ENCODE assay signal across 20 cellular contexts in the genomic region with DNA sequence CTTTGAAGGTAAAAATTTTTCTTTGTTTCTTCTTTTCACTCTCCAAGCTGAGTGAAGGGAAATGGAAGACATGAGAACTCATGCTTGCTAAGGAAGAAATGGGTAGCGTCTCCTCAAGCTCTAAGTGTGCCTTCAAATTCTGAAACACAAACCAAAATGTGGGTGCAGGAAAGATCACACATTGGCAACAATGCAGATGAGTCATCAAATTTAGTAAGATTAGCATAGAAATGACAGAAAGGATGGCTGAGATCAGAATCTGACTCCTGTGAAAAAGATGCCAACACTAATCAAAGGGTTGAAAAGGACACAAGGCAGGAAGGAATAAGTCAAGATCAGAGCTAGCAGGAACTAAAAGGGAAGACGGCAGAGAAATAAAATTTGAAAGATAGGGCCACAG.
DNase-seq lines count a peak whose midpoint lies in the region; ATAC-seq, FAIRE-seq and TF ChIP-seq lines count a peak whose summit lies in the region.
"Had no signal": no experiment of that assay in that cellular context is flagged by ENCODE, and none has a peak within 500 bp of the region (broad histone marks: within the 10 kb centered on the region; RNA-seq: fewer than 3 reads in every experiment).

No MANE protein-coding gene starts in this region.

- H3K27ac Mint-ChIP-seq in activated naive CD4-positive, alpha-beta T cell treated with anti-CD3 and anti-CD28 coated beads for 36 hours, result no peak overlapping the region
- H3K27ac Mint-ChIP-seq: CD4-positive, alpha-beta memory T cell; GM23338 had no signal

- no peak overlapping the region for H3K27ac ChIP-seq in HepG2 (ENCODE audit: extremely low read length, insufficient read depth, low read length)
- no peak overlapping the region for H3K27ac ChIP-seq in right lobe of liver
- no peak overlapping the region for H3K27ac ChIP-seq in IMR-90 (ENCODE audit: insufficient read depth, low read length)
- H3K27ac ChIP-seq in endothelial cell of umbilical vein (ENCODE audit: insufficient read depth, low read depth, low read length), result no peak overlapping the region
- H3K27ac ChIP-seq in colonic mucosa, result no peak overlapping the region
- H3K27ac ChIP-seq: 22Rv1 had no signal

- no peak overlapping the region for H2AK9ac ChIP-seq in IMR-90 (replicated peaks; ENCODE audit: low read depth, low read length, poor library complexity)

- H4K91ac ChIP-seq in IMR-90 (ENCODE audit: insufficient read depth, low read depth, low read length), result no peak overlapping the region

- H3K4me1 ChIP-seq in HepG2 (ENCODE audit: insufficient read depth, low read length) (no peaks in the 10 kb centered on the region), right lobe of liver (peaks cover 0 to 13% (median 2%) of the 10 kb centered on the region in 4 donors), IMR-90 (ENCODE audit: control insufficient read depth, insufficient read depth, low read length) (0 out of 2 replicates have a peak, but pooled peaks cover 3% of the 10 kb centered on the region), endothelial cell of umbilical vein (ENCODE audit: control insufficient read depth, extremely low read depth, insufficient read depth, low read length) (peaks cover 18% of the 10 kb centered on the region), colonic mucosa (no peaks in the 10 kb centered on the region)

- no peak overlapping the region for H2BK20ac ChIP-seq in IMR-90 (ENCODE audit: low read depth, low read length)

- WGBS in HepG2 (ENCODE audit: low lambda C conversion rate), result 2% methylated on average over 2 of the region's 2 CpGs
- 89% methylated on average over 2 of the region's 2 CpGs for WGBS in right lobe of liver (ENCODE audit: insufficient coverage, low coverage, low lambda C conversion rate, missing lambda C conversion rate)
- no CpG with 5 or more reads among the region's 2 CpGs for WGBS in IMR-90 (ENCODE audit: extremely low coverage in 2 of 2, insufficient read length in 1 of 2), 2 experiments

- no peaks in the 10 kb centered on the region for H3K79me2 ChIP-seq in HepG2 (ENCODE audit: insufficient read depth, low read length)
- no peaks in the 10 kb centered on the region for H3K79me2 ChIP-seq in endothelial cell of umbilical vein (ENCODE audit: control insufficient read depth, insufficient read depth, low read length)

- H2AFZ ChIP-seq in HepG2 (ENCODE audit: low read length), result no peak overlapping the region
- H2AFZ ChIP-seq in IMR-90 (replicated peaks; ENCODE audit: low read length, poor library complexity), result no peak overlapping the region
- no peak overlapping the region for H2AFZ ChIP-seq in endothelial cell of umbilical vein (ENCODE audit: low read depth, low read length)
- H2AFZ ChIP-seq: GM23338 had no signal

- H3K4me3 ChIP-seq in HepG2 (replicated peaks in 1 of 3; ENCODE audit: insufficient read depth in 1 of 3, low read depth in 2 of 3, low read length in 3 of 3) (no peak overlapping the region), right lobe of liver (no peak overlapping the region), IMR-90 (ENCODE audit: insufficient read depth, low read depth, low read length) (no peak overlapping the region), endothelial cell of umbilical vein (replicated peaks in 1 of 3; ENCODE audit: insufficient read depth in 1 of 3, low read depth in 1 of 3, low read length in 3 of 3) (no peak overlapping the region), colonic mucosa (no peak overlapping the region)
- H3K4me3 ChIP-seq: GM23338 had no signal

- H3K79me1 ChIP-seq in IMR-90 (ENCODE audit: low read depth in 1 of 2, low read length in 2 of 2), result no peaks in the 10 kb centered on the region

- FAIRE-seq in HepG2 (lab: Jason Lieb, UNC) (no peak), endothelial cell of umbilical vein (lab: Jason Lieb, UNC) (no peak)
- FAIRE-seq: G401.6, GM12892 had no signal

- no peaks in the 10 kb centered on the region for H3K36me3 Mint-ChIP-seq in activated naive CD4-positive, alpha-beta T cell treated with anti-CD3 and anti-CD28 coated beads for 36 hours (ENCODE audit: low read depth)
- H3K36me3 Mint-ChIP-seq: CD4-positive, alpha-beta memory T cell had no signal

- no peak overlapping the region for H3K56ac ChIP-seq in IMR-90 (ENCODE audit: extremely low read depth, insufficient read depth, low read length)

- H4K5ac ChIP-seq in IMR-90 (ENCODE audit: low read depth, low read length), result no peak overlapping the region

- no peak overlapping the region for H2BK5ac ChIP-seq in IMR-90 (ENCODE audit: low read depth, low read length, poor library complexity, severe bottlenecking)

- no peaks in the 10 kb centered on the region for H3K4me1 Mint-ChIP-seq in activated naive CD4-positive, alpha-beta T cell treated with anti-CD3 and anti-CD28 coated beads for 36 hours (ENCODE audit: low read depth)
- H3K4me1 Mint-ChIP-seq: CD4-positive, alpha-beta memory T cell; GM23338 had no signal

- POLR2A ChIA-PET in HepG2 (lab: Yijun Ruan, JAX) (no interaction called here), IMR-90 (lab: Charles Lee; ENCODE audit: unreplicated experiment) (no interaction called here), endothelial cell of umbilical vein (lab: Charles Lee) (no interaction called here)

- H2AK5ac ChIP-seq in IMR-90 (ENCODE audit: low read depth, low read length), result no peak overlapping the region

- TF ChIP-seq CTCF in HepG2 (CRISPR knock-in tag; IDR thresholded peaks at IDR 0.05), result no peak
- TF ChIP-seq CTCF in right lobe of liver (IDR thresholded peaks at IDR 0.05), result no peak
- no peak for TF ChIP-seq CTCF in IMR-90 (conservative IDR thresholded peaks at IDR 0.05; ENCODE audit: low read depth, low read length)
- TF ChIP-seq CTCF in endothelial cell of umbilical vein (IDR thresholded peaks at IDR 0.05; ENCODE audit: extremely low read depth in 1 of 2, insufficient read depth in 1 of 2, low read depth in 1 of 2, low read length in 2 of 2), result no peak
- no peak for TF ChIP-seq CTCF in colonic mucosa (IDR thresholded peaks at IDR 0.05)

- in situ Hi-C loops in HepG2 (cut with HindIII; ENCODE audit: extremely low pct_ligation_motif_present, low pct_unique_long_range_greater_than_20kb), result no loop called here
- in situ Hi-C loops in IMR-90 (cut with MboI; ENCODE audit: low sequenced_read_pairs), result no loop called here

- no peak overlapping the region for H3K18ac ChIP-seq in IMR-90 (ENCODE audit: low read depth, low read length)

- H3K9me3 ChIP-seq in HepG2 (ENCODE audit: low read length), result no peaks in the 10 kb centered on the region
- no peaks in the 10 kb centered on the region for H3K9me3 ChIP-seq in right lobe of liver
- H3K9me3 ChIP-seq in IMR-90 (ENCODE audit: control insufficient read depth, insufficient read depth, low read length), result no peaks in the 10 kb centered on the region
- no peaks in the 10 kb centered on the region for H3K9me3 ChIP-seq in endothelial cell of umbilical vein (replicated peaks; ENCODE audit: control insufficient read depth, insufficient read depth, low read length)
- H3K9me3 ChIP-seq in colonic mucosa, result no peaks in the 10 kb centered on the region

- ATAC-seq in HepG2 (no peak), right lobe of liver (no peak), IMR-90 (ENCODE audit: low read depth) (no peak), GM18519 (IDR thresholded peaks at IDR 0.05; ENCODE audit: low FRiP score, unreplicated experiment) (no peak)
- ATAC-seq: GM23338 had no signal

- H3K27me3 ChIP-seq in HepG2 (ENCODE audit: control insufficient read depth in 1 of 2, insufficient read depth in 2 of 2, low read length in 2 of 2) (no peaks in the 10 kb centered on the region; a peak in 1 of 5 replicates), right lobe of liver (no peaks in the 10 kb centered on the region), IMR-90 (ENCODE audit: control insufficient read depth, insufficient read depth, low read length) (no peaks in the 10 kb centered on the region), endothelial cell of umbilical vein (ENCODE audit: control insufficient read depth in 2 of 2, insufficient read depth in 2 of 2, low read length in 2 of 2) (no peaks in the 10 kb centered on the region), colonic mucosa (no peaks in the 10 kb centered on the region)

- H3K9me3 Mint-ChIP-seq in activated naive CD4-positive, alpha-beta T cell treated with anti-CD3 and anti-CD28 coated beads for 36 hours, result peaks cover under 1% of the 10 kb centered on the region
- H3K9me3 Mint-ChIP-seq: GM23338 had no signal

- H3K4me3 Mint-ChIP-seq in activated naive CD4-positive, alpha-beta T cell treated with anti-CD3 and anti-CD28 coated beads for 36 hours, result no peak overlapping the region
- H3K4me3 Mint-ChIP-seq: CD4-positive, alpha-beta memory T cell; GM23338 had no signal

- TF ChIP-seq POLR2A in HepG2 (IDR thresholded peaks at IDR 0.05; ENCODE audit: insufficient read depth in 1 of 2, low read depth in 2 of 2, low read length in 2 of 2) (no peak), right lobe of liver (IDR thresholded peaks at IDR 0.05) (no peak), IMR-90 (IDR thresholded peaks at IDR 0.05; ENCODE audit: low read depth, low read length) (no peak), endothelial cell of umbilical vein (IDR thresholded peaks at IDR 0.05; ENCODE audit: low read depth, low read length) (no peak)

- dilution Hi-C loops in IMR-90 (cut with HindIII; ENCODE audit: low sequenced_read_pairs, unreplicated experiment) (no loop called here), endothelial cell of umbilical vein (cut with MboI; ENCODE audit: extremely low pct_ligation_motif_present, low sequenced_read_pairs) (no loop called here)

- TF ChIP-seq RAD21 in HepG2 (CRISPR knock-in tag; IDR thresholded peaks at IDR 0.05) (no peak), IMR-90 (IDR thresholded peaks at IDR 0.05; ENCODE audit: low read length) (no peak)

- no TSS peak for BruUV-seq in HepG2 (replicated peaks; lab: Mats Ljungman, UMichigan)
- BruUV-seq in IMR-90 (replicated peaks; lab: Mats Ljungman, UMichigan), result no TSS peak
- no TSS peak for BruUV-seq in endothelial cell of umbilical vein (replicated peaks; lab: Mats Ljungman, UMichigan)

- H3K4ac ChIP-seq in IMR-90 (ENCODE audit: low read depth, low read length), result no peak overlapping the region

- intact Hi-C loops in HepG2 (cut with micrococcal nuclease; ENCODE audit: unreplicated experiment), result no loop called here
- intact Hi-C loops in right lobe of liver (cut with DNase I), result no loop called here
- intact Hi-C loops in IMR-90 (cut with micrococcal nuclease), result no loop called here
- intact Hi-C loops in endothelial cell of umbilical vein (cut with micrococcal nuclease), result no loop called here
- intact Hi-C loops in colonic mucosa (cut with DNase I), result no loop called here
- intact Hi-C loops in activated naive CD4-positive, alpha-beta T cell treated with anti-CD3 and anti-CD28 coated beads for 36 hours (cut with micrococcal nuclease), result no loop called here

- H3K9me1 ChIP-seq in IMR-90 (ENCODE audit: insufficient read depth, low read length), result no peaks in the 10 kb centered on the region
- no peaks in the 10 kb centered on the region for H3K9me1 ChIP-seq in endothelial cell of umbilical vein (replicated peaks; ENCODE audit: control insufficient read depth, extremely low read depth, insufficient read depth, low read length)

- H3K27me3 Mint-ChIP-seq in activated naive CD4-positive, alpha-beta T cell treated with anti-CD3 and anti-CD28 coated beads for 36 hours (ENCODE audit: low read depth), result no peaks in the 10 kb centered on the region
- H3K27me3 Mint-ChIP-seq: CD4-positive, alpha-beta memory T cell had no signal

- no peak overlapping the region for H4K8ac ChIP-seq in IMR-90 (ENCODE audit: low read depth in 2 of 2, low read length in 2 of 2)

- DNase-seq in HepG2 (ENCODE audit: low spot score), result no peak
- DNase-seq in right lobe of liver, result no peak
- no peak for DNase-seq in IMR-90
- no peak for DNase-seq in endothelial cell of umbilical vein (ENCODE audit: low read depth, low spot score)
- DNase-seq in kidney glomerular epithelial cell (lab: John Stamatoyannopoulos, UW), result no peak
- no peak for DNase-seq in colonic mucosa
- no peak for DNase-seq in activated naive CD4-positive, alpha-beta T cell treated with anti-CD3 and anti-CD28 coated beads for 36 hours
- DNase-seq: C1 segment of cervical spinal cord; Calu3; CD4-positive, alpha-beta memory T cell; COR-L47; DMS53; DMS79 treated with DMSO at 0.1 percent for 48 hours; H7; HCEC 1CT had no signal

- H3K4me2 ChIP-seq in HepG2 (ENCODE audit: low read depth, low read length) (no peak overlapping the region), IMR-90 (ENCODE audit: low read depth, low read length) (no peak overlapping the region), endothelial cell of umbilical vein (ENCODE audit: insufficient read depth, low read length) (no peak overlapping the region)
- H3K4me2 ChIP-seq: GM23338 had no signal

- H4K20me1 ChIP-seq in HepG2 (ENCODE audit: insufficient read depth, low read length) (no peaks in the 10 kb centered on the region), IMR-90 (ENCODE audit: insufficient read depth, low read length) (no peaks in the 10 kb centered on the region), endothelial cell of umbilical vein (replicated peaks; ENCODE audit: control insufficient read depth, extremely low read depth, insufficient read depth, low read length) (no peaks in the 10 kb centered on the region)

- H3K9ac ChIP-seq in HepG2 (ENCODE audit: insufficient read depth, low read depth, low read length), result no peak overlapping the region
- no peak overlapping the region for H3K9ac ChIP-seq in IMR-90 (ENCODE audit: low read depth, low read length)
- no peak overlapping the region for H3K9ac ChIP-seq in endothelial cell of umbilical vein (replicated peaks; ENCODE audit: extremely low read depth, insufficient read depth, low read length)
- no peak overlapping the region for H3K9ac ChIP-seq in colonic mucosa (ENCODE audit: low read depth in 2 of 2, low read length in 2 of 2)

- no peak overlapping the region for H3K14ac ChIP-seq in IMR-90 (replicated peaks; ENCODE audit: low read depth, low read length)

- H3K23ac ChIP-seq in IMR-90 (ENCODE audit: low read depth, low read length), result no peak overlapping the region

- CTCF ChIA-PET in HepG2 (lab: Yijun Ruan, JAX; ENCODE audit: low intra/inter-chr PET ratio, low total read pairs) (no interaction called here), IMR-90 (lab: Yijun Ruan, JAX) (no interaction called here), endothelial cell of umbilical vein (lab: Charles Lee) (no interaction called here)
- CTCF ChIA-PET in activated naive CD4-positive, alpha-beta T cell treated with anti-CD3 and anti-CD28 coated beads for 36 hours (lab: Charles Lee), result no interaction called here

- TF ChIP-seq EP300 in HepG2 (IDR thresholded peaks at IDR 0.05; ENCODE audit: low read depth in 2 of 2, low read length in 2 of 2), result no peak
- TF ChIP-seq EP300 in HepG2 (CRISPR knock-in tag; IDR thresholded peaks at IDR 0.05; ENCODE audit: borderline replicate concordance), result no peak

- H3K36me3 ChIP-seq in HepG2 (replicated peaks in 1 of 2; ENCODE audit: control insufficient read depth in 1 of 2, insufficient read depth in 2 of 2, low read length in 2 of 2) (no peaks in the 10 kb centered on the region), right lobe of liver (no peaks in the 10 kb centered on the region), IMR-90 (ENCODE audit: control insufficient read depth, insufficient read depth, low read length) (no peaks in the 10 kb centered on the region), endothelial cell of umbilical vein (ENCODE audit: control insufficient read depth in 2 of 2, extremely low read depth in 1 of 2, insufficient read depth in 2 of 2, low read length in 2 of 2) (no peaks in the 10 kb centered on the region), colonic mucosa (no peaks in the 10 kb centered on the region)

- H2BK15ac ChIP-seq in IMR-90 (ENCODE audit: low read depth, low read length), result no peak overlapping the region

- no peak overlapping the region for H2BK120ac ChIP-seq in IMR-90 (ENCODE audit: low read depth, low read length)
